ENCODE assay signal across 8 cellular contexts in the genomic region with DNA sequence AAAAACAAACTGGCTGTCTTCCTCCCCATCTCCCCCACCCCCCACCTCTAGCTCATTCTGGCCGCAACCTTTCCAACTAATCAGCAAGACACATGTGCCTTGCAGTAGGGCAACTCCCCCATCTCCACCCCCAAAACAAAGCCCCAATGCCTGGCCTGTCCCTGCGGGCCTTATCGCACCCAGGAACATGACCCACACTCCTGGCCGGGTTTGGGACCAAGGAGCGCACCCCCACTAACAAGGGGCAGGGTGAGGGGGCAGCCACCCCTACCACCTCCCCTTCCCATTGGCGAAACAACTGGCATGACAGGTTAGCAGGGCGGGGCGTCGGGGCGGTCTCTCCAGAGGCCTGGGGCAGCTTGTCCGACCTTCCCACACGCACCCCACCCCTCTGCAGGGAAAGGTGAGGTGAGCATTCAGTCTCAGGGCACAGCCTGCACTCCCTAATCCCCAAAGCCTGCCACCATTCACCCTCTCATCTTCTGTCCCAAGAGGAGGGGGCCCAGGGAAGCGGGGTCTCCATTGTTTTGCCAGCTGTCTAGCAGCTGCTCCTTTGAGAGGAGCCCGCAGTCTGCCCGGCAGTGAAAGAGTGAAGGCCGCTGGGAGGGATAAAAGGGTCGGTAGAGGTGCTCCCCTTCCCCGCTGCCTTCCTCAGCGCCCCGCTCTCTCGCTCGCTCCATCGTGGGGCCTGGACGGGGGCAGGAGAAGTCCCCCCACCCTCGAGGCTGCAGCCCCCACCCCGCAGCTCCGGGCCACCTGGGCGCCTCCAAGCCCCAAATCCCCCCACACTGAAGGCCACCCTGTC. TPM values are rescaled to one million over a fixed set of nuclear protein-coding genes. Genes with fewer than 3 reads are reported as not detected.
A peak's percentile ranks its signal among the peaks of the same experiment; 100 is the strongest.
DNase-seq lines count a peak whose midpoint lies in the region; ATAC-seq and TF ChIP-seq lines count a peak whose summit lies in the region.

No MANE protein-coding gene starts in this region.

- no peak overlapping the region for H2BK120ac ChIP-seq in IMR-90 (ENCODE audit: low read depth, low read length)

- H2AK9ac ChIP-seq in IMR-90 (replicated peaks; ENCODE audit: low read depth, low read length, poor library complexity): peak overlapping the region; percentile 95

- peak overlapping the region; percentile 82 for H3K9ac ChIP-seq in IMR-90 (ENCODE audit: low read depth, low read length)

- BruUV-seq in Calu3 (replicated peaks; lab: Mats Ljungman, UMichigan) (TSS peak; percentile 58), IMR-90 (replicated peaks; lab: Mats Ljungman, UMichigan) (no TSS peak)

- H3K27me3 Mint-ChIP-seq in Calu3 (ENCODE audit: unreplicated experiment) (no peaks in the 10 kb centered on the region), T-cell (no peaks in the 10 kb centered on the region), natural killer cell (ENCODE audit: low read depth in 2 of 2) (peaks cover 0 to 3% of the 10 kb centered on the region in 2 donors)

- POLR2A ChIA-PET in IMR-90 (lab: Charles Lee; ENCODE audit: unreplicated experiment): interaction anchor here (0.6 to 1.3 kb wide), 5 partner anchors 12 to 501 kb away, joined by 3 to 12 read pairs (median 5); no protein-coding TSS in a partner anchor
- POLR2A ChIA-PET in T-cell (lab: Charles Lee): interaction anchor here (0.6 to 0.9 kb wide), 3 partner anchors 115 to 1106 kb away, joined by 3 to 8 read pairs (median 5); partner anchors contain the start of gene NUFIP2 (in 1 of the 2)

- intact Hi-C loops in Calu3 (cut with micrococcal nuclease; ENCODE audit: unreplicated experiment) (loop anchor here (2.0 kb wide), 2 partner anchors 21 to 29 kb away; no protein-coding TSS in a partner anchor), IMR-90 (cut with micrococcal nuclease) (loop anchor here (1.0 kb wide), 3 partner anchors 30 to 55 kb away; no protein-coding TSS in a partner anchor), natural killer cell (cut with micrococcal nuclease) (loop anchor here (1.0 kb wide), 2 partner anchors 30 to 34 kb away; no protein-coding TSS in a partner anchor)

- peak overlapping the region; percentile 81 for H3K23ac ChIP-seq in IMR-90 (ENCODE audit: low read depth, low read length)

- no peak overlapping the region; the same call in 1 of the 2 replicates for H3K18ac ChIP-seq in IMR-90 (ENCODE audit: low read depth, low read length)

- no peak for TF ChIP-seq RAD21 in IMR-90 (IDR thresholded peaks at IDR 0.05; ENCODE audit: low read length)

- H3K36me3 Mint-ChIP-seq in Calu3 (ENCODE audit: insufficient read depth, unreplicated experiment) (peaks cover 51% of the 10 kb centered on the region), T-cell (no peaks in the 10 kb centered on the region), natural killer cell (no peaks in the 10 kb centered on the region)

- H3K27ac ChIP-seq in IMR-90 (ENCODE audit: insufficient read depth, low read length): peak overlapping the region; percentile 54

- H3K4ac ChIP-seq in IMR-90 (ENCODE audit: low read depth, low read length): peak overlapping the region; percentile 58

- H3K4me1 Mint-ChIP-seq in Calu3 (ENCODE audit: low read depth, unreplicated experiment): peaks cover 38% of the 10 kb centered on the region
- peaks cover 14 to 29% (median 16%) of the 10 kb centered on the region in 3 donors for H3K4me1 Mint-ChIP-seq in T-cell
- H3K4me1 Mint-ChIP-seq in natural killer cell: peaks cover 19 to 29% of the 10 kb centered on the region in 2 donors

- peak overlapping the region; percentile 96 for H3K4me2 ChIP-seq in IMR-90 (ENCODE audit: low read depth, low read length)

- H4K8ac ChIP-seq in IMR-90 (ENCODE audit: low read depth in 2 of 2, low read length in 2 of 2): peak overlapping the region in 1 of 2 experiments; percentile 80; a peak in 2 of 4 replicates

- dilution Hi-C loops in IMR-90 (cut with HindIII; ENCODE audit: low sequenced_read_pairs, unreplicated experiment): no loop called here

- peak; percentile 12 for ATAC-seq in IMR-90 (ENCODE audit: low read depth)
- ATAC-seq in T-cell (replicated peaks in 1 of 4): no peak
- ATAC-seq in esophagus mucosa: peak; percentile 81
- no peak for ATAC-seq in natural killer cell

- H4K5ac ChIP-seq in IMR-90 (ENCODE audit: low read depth, low read length): peak overlapping the region; percentile 30; the same call in 1 of the 2 replicates

- peak; percentile 84 for DNase-seq in Calu3
- no peak for DNase-seq in IMR-90
- DNase-seq in T-cell: no peak
- DNase-seq in natural killer cell: no peak
- DNase-seq in GM10266 (ENCODE audit: extremely low spot score): no peak
- DNase-seq in NK-92 (lab: John Stamatoyannopoulos, UW; ENCODE audit: unreplicated experiment): no peak
- no peak for DNase-seq in stimulated activated CD8-positive, alpha-beta memory T cell treated with anti-CD3 and anti-CD28 coated beads, Interleukin-4, amount 100 ng/mL, for 48 hours

- no peaks in the 10 kb centered on the region for H3K9me3 ChIP-seq in IMR-90 (ENCODE audit: control insufficient read depth, insufficient read depth, low read length)

- peak overlapping the region; percentile 68; the same call in 1 of the 2 replicates for H3K14ac ChIP-seq in IMR-90 (replicated peaks; ENCODE audit: low read depth, low read length)

- H3K9me3 Mint-ChIP-seq in Calu3 (ENCODE audit: low read depth, unreplicated experiment) (peaks cover 2% of the 10 kb centered on the region), T-cell (no peaks in the 10 kb centered on the region), natural killer cell (no peaks in the 10 kb centered on the region)

- no peak overlapping the region for H3K56ac ChIP-seq in IMR-90 (ENCODE audit: extremely low read depth, insufficient read depth, low read length)

- H3K4me1 ChIP-seq in IMR-90 (ENCODE audit: control insufficient read depth, insufficient read depth, low read length): peaks cover 29% of the 10 kb centered on the region

- no peaks in the 10 kb centered on the region for H3K36me3 ChIP-seq in IMR-90 (ENCODE audit: control insufficient read depth, insufficient read depth, low read length)

- peak overlapping the region; percentile 30 for H2BK5ac ChIP-seq in IMR-90 (ENCODE audit: low read depth, low read length, poor library complexity, severe bottlenecking)

- H3K27me3 ChIP-seq in IMR-90 (ENCODE audit: control insufficient read depth, insufficient read depth, low read length): no peaks in the 10 kb centered on the region

- H3K27ac Mint-ChIP-seq in Calu3 (ENCODE audit: unreplicated experiment) (peak overlapping the region; percentile 87), T-cell (no peak overlapping the region), natural killer cell (no peak overlapping the region)

- peak overlapping the region; percentile 79 for H3K4me3 ChIP-seq in IMR-90 (ENCODE audit: insufficient read depth, low read depth, low read length)

- H3K4me3 Mint-ChIP-seq in Calu3 (ENCODE audit: low read depth, unreplicated experiment) (peak overlapping the region; percentile 69), T-cell (peak overlapping the region; percentile 49 to 85 (median 64)), natural killer cell (peak overlapping the region; percentile 61)

- TF ChIP-seq CTCF in Calu3 (IDR thresholded peaks at IDR 0.05; ENCODE audit: unreplicated experiment) (no peak), IMR-90 (conservative IDR thresholded peaks at IDR 0.05; ENCODE audit: low read depth, low read length) (no peak), natural killer cell (IDR thresholded peaks at IDR 0.05) (no peak), GM10266 (IDR thresholded peaks at IDR 0.05; ENCODE audit: control insufficient read depth, insufficient read depth, low read depth, missing control alignments) (no peak)

- H4K91ac ChIP-seq in IMR-90 (ENCODE audit: insufficient read depth, low read depth, low read length): peak overlapping the region; percentile 53

- WGBS in IMR-90 (ENCODE audit: extremely low coverage in 2 of 2, insufficient read length in 1 of 2), 2 experiments: 10% methylated on average over 2 of the region's 28 CpGs; no CpG with 5 or more reads in 1 of the 2 experiments

- CTCF ChIA-PET in Calu3 (lab: Charles Lee) (interaction anchor here (0.6 to 7.5 kb wide), 15 partner anchors 14 to 946 kb away, joined by 3 to 158 read pairs (median 6); no protein-coding TSS in a partner anchor), IMR-90 (lab: Yijun Ruan, JAX) (interaction anchor here (0.6 to 3.8 kb wide), 17 partner anchors 11 to 113 kb away, joined by 3 to 25 read pairs (median 4); no protein-coding TSS in a partner anchor), T-cell (lab: Charles Lee) (interaction anchor here (0.6 to 11.5 kb wide), 15 partner anchors 16 to 1064 kb away, joined by 3 to 184 read pairs (median 4); no protein-coding TSS in a partner anchor)

- in situ Hi-C loops in IMR-90 (cut with MboI; ENCODE audit: low sequenced_read_pairs): no loop called here

- H2BK15ac ChIP-seq in IMR-90 (ENCODE audit: low read depth, low read length): no peak overlapping the region

- no peaks in the 10 kb centered on the region; the same call in 1 of the 2 replicates for H3K9me1 ChIP-seq in IMR-90 (ENCODE audit: insufficient read depth, low read length)

- H2BK20ac ChIP-seq in IMR-90 (ENCODE audit: low read depth, low read length): no peak overlapping the region

- peak overlapping the region; percentile 89 for H2AFZ ChIP-seq in IMR-90 (replicated peaks; ENCODE audit: low read length, poor library complexity)

- H4K20me1 ChIP-seq in IMR-90 (ENCODE audit: insufficient read depth, low read length): 0 out of 2 replicates have a peak, but pooled peaks cover 3% of the 10 kb centered on the region

- peaks cover 27 to 43% of the 10 kb centered on the region in 2 experiments for H3K79me1 ChIP-seq in IMR-90 (ENCODE audit: low read depth in 1 of 2, low read length in 2 of 2)

- TF ChIP-seq POLR2A in IMR-90 (IDR thresholded peaks at IDR 0.05; ENCODE audit: low read depth, low read length): no peak

- H2AK5ac ChIP-seq in IMR-90 (ENCODE audit: low read depth, low read length): peak overlapping the region; percentile 63

TF ChIP-seq in IMR-90, 13 proteins besides CTCF, POLR2A, EP300 and RAD21 (continues in another document):
- TF ChIP-seq MAFK (IDR thresholded peaks at IDR 0.05; ENCODE audit: low read depth, low read length): no peak
- TF ChIP-seq ELK1 (IDR thresholded peaks at IDR 0.05; ENCODE audit: borderline replicate concordance, low read depth, low read length): no peak

RNA-seq across cellular contexts. Expression of gene MYO18A, which starts 0.8 kb away (rescaled TPM):
- 89.9 and 123 TPM in 2 replicates for total RNA-seq in Calu3 (2022)
- total RNA-seq in IMR-90 (2012; rRNA removed): 39.1 and 40.0 TPM in 2 replicates
- 22.4 and 22.9 TPM in 2 replicates for polyA plus RNA-seq in IMR-90 (2012; rRNA removed)
- 12.8 and 19.0 TPM in 2 replicates for polyA plus RNA-seq in IMR-90 (2012; cell fraction: cytosol; rRNA removed)
- polyA plus RNA-seq in IMR-90 (2012; cell fraction: nucleus; rRNA removed; ENCODE audit: low replicate concordance): 95.5 and 141 TPM in 2 replicates
- total RNA-seq in T-cell: 100 to 1,000 TPM; 119 to 151 (median 145) TPM
- 51.7 TPM for total RNA-seq in esophagus mucosa
- total RNA-seq in natural killer cell: 100 to 1,000 TPM; 110 to 117 (median 115) TPM

Comparison
In these comparisons a context has a peak if more than half of its experiments do, and no peak if none do; other contexts are left out.
1. ATAC-seq: peak in IMR-90 (single experiment) and esophagus mucosa (single experiment); none in T-cell (0 of 4) and natural killer cell (0 of 3).
2. Peak in every context shown above with its lines, with median percentiles within 50 percentile points of each other: H3K4me3 Mint-ChIP-seq.